Comparison of ENCODE assay signal across 12 cellular contexts in the genomic region with DNA sequence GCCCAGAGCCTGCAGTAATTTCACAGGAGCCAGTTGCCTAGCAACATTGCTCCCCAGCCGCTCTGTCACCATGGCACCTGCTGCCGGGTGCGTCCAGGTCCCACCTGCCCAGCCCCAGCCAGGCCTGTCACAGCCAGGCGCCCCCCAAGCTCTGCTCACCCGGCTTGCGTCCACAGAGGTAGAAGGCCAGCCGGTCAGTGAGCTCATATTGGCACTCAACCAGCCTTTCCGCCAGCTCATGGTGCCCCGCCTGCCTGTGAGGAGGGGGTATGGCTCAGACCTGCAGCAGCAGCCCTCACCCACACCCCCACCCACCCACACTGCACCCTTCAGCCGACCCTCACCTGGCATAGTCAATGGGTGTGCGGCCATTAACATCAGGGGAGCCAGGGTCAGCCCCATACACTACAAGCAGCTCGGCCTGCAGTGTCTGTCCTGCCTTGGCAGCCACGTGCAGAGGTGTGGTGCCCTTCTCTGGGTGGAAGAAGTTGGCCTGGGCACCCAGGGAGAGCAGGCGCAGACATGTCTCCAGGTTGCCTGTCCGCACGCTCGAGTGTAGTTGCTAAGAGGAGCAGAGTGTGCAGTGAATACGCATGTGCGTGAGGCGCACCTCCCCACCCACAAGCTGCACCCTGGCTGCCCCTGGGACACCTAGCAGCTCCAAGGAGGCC. TPM values are rescaled to one million over a fixed set of nuclear protein-coding genes. Genes with fewer than 3 reads are reported as not detected.
DNase-seq lines count a peak whose midpoint lies in the region; ATAC-seq, FAIRE-seq and TF ChIP-seq lines count a peak whose summit lies in the region.
"Had no signal": no experiment of that assay in that cellular context is flagged by ENCODE, and none has a peak within 500 bp of the region (broad histone marks: within the 10 kb centered on the region; RNA-seq: fewer than 3 reads in every experiment).

No MANE protein-coding gene starts in this region.

- no peak overlapping the region for H3K4me3 ChIP-seq in BLaER1 treated with 17β-estradiol and CSF1 and Interleukin-3, amounts not matched to agents 10 nM and 100 nM
- H3K4me3 ChIP-seq in esophagus (ENCODE audit: low read depth in 1 of 2, low read length in 2 of 2) = no peak overlapping the region
- H3K4me3 ChIP-seq: GM23248 had no signal

- peaks cover 63 to 73% (median 67%) of the 10 kb centered on the region in 11 experiments for H3K36me3 ChIP-seq in BLaER1 treated with 17β-estradiol and CSF1 and Interleukin-3, amounts not matched to agents 10 nM and 100 nM
- H3K36me3 ChIP-seq in esophagus (ENCODE audit: control insufficient read depth in 2 of 2, insufficient read depth in 2 of 2, low read length in 1 of 2) = peaks cover 2 to 38% of the 10 kb centered on the region in 2 donors

- H4K20me1 ChIP-seq in BLaER1 treated with 17β-estradiol and CSF1 and Interleukin-3, amounts not matched to agents 10 nM and 100 nM = peaks cover 4 to 95% (median 79%) of the 10 kb centered on the region in 11 experiments; a peak in 21 of 22 replicates

- no peak for ATAC-seq in HG02885 (IDR thresholded peaks at IDR 0.05; ENCODE audit: poor library complexity, unreplicated experiment)
- ATAC-seq: activated naive CD8-positive, alpha-beta T cell treated with anti-CD3 and anti-CD28 coated beads, Interleukin-2, amount 50 U/mL, for 24 hours; T-helper 17 cell had no signal

- peak overlapping the region in 7 of 11 experiments; percentile 19 to 44 (median 30); a peak in 7 of 22 replicates for H3K4me2 ChIP-seq in BLaER1 treated with 17β-estradiol and CSF1 and Interleukin-3, amounts not matched to agents 10 nM and 100 nM

- H3K27me3 ChIP-seq in BLaER1 treated with 17β-estradiol and CSF1 and Interleukin-3, amounts not matched to agents 10 nM and 100 nM = no peaks in the 10 kb centered on the region
- no peaks in the 10 kb centered on the region for H3K27me3 ChIP-seq in esophagus (ENCODE audit: control insufficient read depth in 1 of 2, insufficient read depth in 2 of 2, low read length in 2 of 2)

- H3K4me1 ChIP-seq in BLaER1 treated with 17β-estradiol and CSF1 and Interleukin-3, amounts not matched to agents 10 nM and 100 nM = peaks cover 47 to 65% (median 60%) of the 10 kb centered on the region in 10 experiments
- H3K4me1 ChIP-seq in esophagus (ENCODE audit: control insufficient read depth in 2 of 2, insufficient read depth in 2 of 2, low read length in 1 of 2) = peaks cover 7 to 33% of the 10 kb centered on the region in 2 donors

- 53 to 70% methylated on average over 20 of the region's 20 CpGs for WGBS in esophagus, 2 donors

- FAIRE-seq in GM12891 (lab: Jason Lieb, UNC) = no peak

- H3K9ac ChIP-seq in BLaER1 treated with 17β-estradiol and CSF1 and Interleukin-3, amounts not matched to agents 10 nM and 100 nM = peak overlapping the region in 7 of 11 experiments; percentile 12 to 50 (median 42); a peak in 9 of 22 replicates
- H3K9ac ChIP-seq: GM23248 had no signal

- H3K27ac ChIP-seq in BLaER1 treated with 17β-estradiol and CSF1 and Interleukin-3, amounts not matched to agents 10 nM and 100 nM = peak overlapping the region in 8 of 11 experiments; percentile 46 to 88 (median 52); a peak in 10 of 22 replicates
- H3K27ac ChIP-seq in esophagus (ENCODE audit: low read depth in 2 of 2, low read length in 1 of 2) = peak overlapping the region; percentile 50 to 68
- H3K27ac ChIP-seq: GM23248 had no signal

- DNase-seq in NCI-H1436 (lab: John Stamatoyannopoulos, UW) = peak; percentile 57
- no peak for DNase-seq in GM12891 (ENCODE audit: insufficient read length, low spot score)
- no peak for DNase-seq in putamen (ENCODE audit: low spot score)
- DNase-seq: activated naive CD8-positive, alpha-beta T cell treated with anti-CD3 and anti-CD28 coated beads, Interleukin-2, amount 50 U/mL, for 24 hours; CD4-positive, CD25-positive, alpha-beta regulatory T cell; GM23248; NCI-H2029 treated with DMSO at 0.1 percent for 48 hours; OCI-M1; T-helper 17 cell had no signal

- H3K9me3 ChIP-seq in BLaER1 treated with 17β-estradiol and CSF1 and Interleukin-3, amounts not matched to agents 10 nM and 100 nM (replicated peaks in 1 of 11) = no peaks in the 10 kb centered on the region
- no peaks in the 10 kb centered on the region for H3K9me3 ChIP-seq in esophagus (ENCODE audit: control insufficient read depth in 2 of 2, insufficient read depth in 1 of 2, low read depth in 1 of 2, low read length in 1 of 2)

- TF ChIP-seq POLR2A in GM12891 (IDR thresholded peaks at IDR 0.05; ENCODE audit: low read depth, low read length) = no peak

TF ChIP-seq in GM12891, 5 proteins besides CTCF, POLR2A, EP300 and RAD21:
- no peak for TF ChIP-seq TAF1 (IDR thresholded peaks at IDR 0.05; ENCODE audit: low read depth, low read length)

RNA-seq across cellular contexts. Expression of gene GIT1, which starts 7.7 kb away (rescaled TPM):
- polyA plus RNA-seq in esophagus = 10 to 100 TPM; 22.6 to 30.2 TPM
- polyA plus RNA-seq in GM12891 (2012; ENCODE audit: low read depth, missing spikeins) = 13.2 TPM

RNA-seq across cellular contexts. Expression of gene ANKRD13B, which starts 11.2 kb away (rescaled TPM):
- 1 to 10 TPM; 3.5 to 6.5 TPM for polyA plus RNA-seq in esophagus
- 1.4 TPM for polyA plus RNA-seq in GM12891 (2012; ENCODE audit: low read depth, missing spikeins)

RNA-seq across cellular contexts. Expression of gene TP53I13, which starts 13.2 kb away (rescaled TPM):
- 10 to 100 TPM; 30.1 to 43.7 TPM for polyA plus RNA-seq in esophagus
- polyA plus RNA-seq in GM12891 (2012; ENCODE audit: low read depth, missing spikeins) = 12.4 TPM

RNA-seq across cellular contexts. Expression of gene ABHD15, which starts 14.9 kb away (rescaled TPM):
- 1 to 10 TPM; 2.6 to 3.0 TPM for polyA plus RNA-seq in esophagus
- polyA plus RNA-seq in GM12891 (2012; ENCODE audit: low read depth, missing spikeins) = 1.9 TPM

RNA-seq across cellular contexts. Expression of gene CORO6, which starts 41.0 kb away (rescaled TPM):
- polyA plus RNA-seq in esophagus = 10 to 100 TPM; 12.6 to 22.5 TPM
- 1.5 TPM for polyA plus RNA-seq in GM12891 (2012; ENCODE audit: low read depth, missing spikeins)
